8 cellular contexts compared by ENCODE assay signal in the genomic region with DNA sequence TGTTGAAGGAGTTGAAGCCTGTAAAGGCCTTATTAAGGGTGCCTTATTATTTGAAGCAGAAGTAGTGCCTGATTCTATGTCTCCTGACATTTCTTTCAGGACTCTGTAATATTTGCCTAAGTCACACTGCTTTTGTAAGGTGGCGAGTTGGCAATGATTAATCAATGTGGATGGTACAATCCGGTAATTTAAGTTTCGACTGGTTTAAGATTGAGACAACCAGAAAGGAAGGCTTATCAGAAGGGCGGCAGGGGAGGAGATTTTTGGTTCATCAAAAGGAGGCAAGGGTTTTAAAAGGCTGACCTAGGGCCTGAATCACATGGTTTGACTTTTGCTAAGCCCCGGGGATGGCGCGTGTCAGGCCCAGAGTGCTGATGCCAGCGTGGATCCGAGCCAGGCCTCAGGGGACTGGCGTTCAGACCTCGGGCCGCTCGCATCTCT. TPM values are rescaled to one million over a fixed set of nuclear protein-coding genes. Genes with fewer than 3 reads are reported as not detected.
DNase-seq lines count a peak whose midpoint lies in the region; ATAC-seq and TF ChIP-seq lines count a peak whose summit lies in the region.

No MANE protein-coding gene starts in this region.

- TF ChIP-seq CTCF in VCaP (conservative IDR thresholded peaks at IDR 0.05) (no peak), glutamatergic neuron (IDR thresholded peaks at IDR 0.05; ENCODE audit: partially characterized antibody, unreplicated experiment) (no peak)

- peaks cover 36% of the 10 kb centered on the region for H3K4me1 ChIP-seq in GM23248 (ENCODE audit: insufficient read depth)
- peaks cover 13 to 32% (median 26%) of the 10 kb centered on the region in 3 donors for H3K4me1 ChIP-seq in skeletal muscle tissue (ENCODE audit: control insufficient read depth in 3 of 3, insufficient read depth in 3 of 3, low read length in 3 of 3)

- no peaks in the 10 kb centered on the region for H3K36me3 Mint-ChIP-seq in glutamatergic neuron (ENCODE audit: unreplicated experiment)

- peak overlapping the region; percentile 98 for H3K4me3 Mint-ChIP-seq in glutamatergic neuron (ENCODE audit: unreplicated experiment)

- H3K9me2 ChIP-seq in GM23248 (ENCODE audit: insufficient read depth): no peaks in the 10 kb centered on the region

- ATAC-seq in HG02678 (IDR thresholded peaks at IDR 0.05; ENCODE audit: unreplicated experiment): no peak

- H3K79me2 ChIP-seq in GM23248 (ENCODE audit: insufficient read depth): peaks cover 39% of the 10 kb centered on the region

- peak overlapping the region; percentile 94 for H3K4me2 ChIP-seq in GM23248 (ENCODE audit: unreplicated experiment)

- H3K9me3 Mint-ChIP-seq in glutamatergic neuron (ENCODE audit: unreplicated experiment): peaks cover 4% of the 10 kb centered on the region

- peak overlapping the region; percentile 95 for H3K27ac ChIP-seq in GM23248
- peak overlapping the region; percentile 96 for H3K27ac ChIP-seq in VCaP
- H3K27ac ChIP-seq in skeletal muscle tissue (ENCODE audit: low read depth, low read length): peak overlapping the region; percentile 99

- H3K27ac Mint-ChIP-seq in glutamatergic neuron (ENCODE audit: unreplicated experiment): peak overlapping the region; percentile 93

- H3K27me3 ChIP-seq in GM23248 (replicated peaks; ENCODE audit: insufficient read depth) (no peaks in the 10 kb centered on the region), skeletal muscle tissue (ENCODE audit: control insufficient read depth in 3 of 3, insufficient read depth in 3 of 3, low read length in 3 of 3) (no peaks in the 10 kb centered on the region)

- WGBS in GM23248 (ENCODE audit: low coverage in 1 of 2, low lambda C conversion rate in 2 of 2, missing lambda C conversion rate in 2 of 2), 2 experiments: 16 to 18% methylated on average over 13 of the region's 13 CpGs

- H3K9me3 ChIP-seq in GM23248 (ENCODE audit: low read depth): no peaks in the 10 kb centered on the region
- no peaks in the 10 kb centered on the region for H3K9me3 ChIP-seq in skeletal muscle tissue (ENCODE audit: control insufficient read depth in 3 of 3, low read length in 3 of 3)

- peak overlapping the region; percentile 93 for H3K9ac ChIP-seq in GM23248
- H3K9ac ChIP-seq in skeletal muscle tissue (ENCODE audit: low read depth in 1 of 3, low read length in 3 of 3): peak overlapping the region; percentile 93 to 98 (median 94)

- in situ Hi-C loops in GM23248 (cut with MboI): no loop called here

- no peaks in the 10 kb centered on the region for H3K36me3 ChIP-seq in GM23248 (ENCODE audit: low read depth)
- H3K36me3 ChIP-seq in skeletal muscle tissue (ENCODE audit: control insufficient read depth in 3 of 3, insufficient read depth in 3 of 3, low read length in 3 of 3): no peaks in the 10 kb centered on the region

- H4K20me1 ChIP-seq in GM23248 (ENCODE audit: insufficient read depth): no peaks in the 10 kb centered on the region

- H2AFZ ChIP-seq in GM23248: peak overlapping the region; percentile 91

- peaks cover 38% of the 10 kb centered on the region for H3F3A ChIP-seq in GM23248 (ENCODE audit: insufficient read depth)

- H3K27me3 Mint-ChIP-seq in glutamatergic neuron (ENCODE audit: unreplicated experiment): no peaks in the 10 kb centered on the region

- H3K4me3 ChIP-seq in GM23248 (peak overlapping the region; percentile 91), skeletal muscle tissue (ENCODE audit: low read length in 3 of 3) (peak overlapping the region; percentile 85 to 97 (median 90))

- peaks cover 16% of the 10 kb centered on the region for H3K4me1 Mint-ChIP-seq in glutamatergic neuron (ENCODE audit: low read depth, unreplicated experiment)

- DNase-seq in GM23248: no peak
- no peak for DNase-seq in glutamatergic neuron
- no peak for DNase-seq in NCI-H2107 treated with DMSO at 0.1 percent for 48 hours (lab: John Stamatoyannopoulos, UW; ENCODE audit: unreplicated experiment)
- no peak for DNase-seq in NCI-H2196 (lab: John Stamatoyannopoulos, UW; ENCODE audit: unreplicated experiment)
- no peak for DNase-seq in hepatic stellate cell (ENCODE audit: low spot score)

RNA-seq across cellular contexts. Expression of gene RNF13, which starts 0.8 kb away (rescaled TPM):
- 48.7 and 65.4 TPM in 2 replicates for total RNA-seq in GM23248 (2014; rRNA removed; shearing (Covaris generic))
- 100.0 and 103 TPM in 2 replicates for polyA plus RNA-seq in GM23248 (2016; fragmentation: Nextera tagmentation; extraction: Ambion mirVana)
- total RNA-seq in glutamatergic neuron (ENCODE audit: unreplicated experiment): 29.0 TPM
- 98.6 TPM for total RNA-seq in skeletal muscle tissue

RNA-seq across cellular contexts. Expression of gene ANKUB1, which starts 19.8 kb away (rescaled TPM):
- total RNA-seq in GM23248 (2014; rRNA removed; shearing (Covaris generic)): not detected in 2 replicates
- not detected in 2 replicates for polyA plus RNA-seq in GM23248 (2016; fragmentation: Nextera tagmentation; extraction: Ambion mirVana)
- total RNA-seq in glutamatergic neuron (ENCODE audit: unreplicated experiment) (not detected), skeletal muscle tissue (not detected)

RNA-seq across cellular contexts. Expression of gene COMMD2, which starts 59.9 kb away (rescaled TPM):
- 30.1 and 33.8 TPM in 2 replicates for total RNA-seq in GM23248 (2014; rRNA removed; shearing (Covaris generic))
- 69.3 and 71.0 TPM in 2 replicates for polyA plus RNA-seq in GM23248 (2016; fragmentation: Nextera tagmentation; extraction: Ambion mirVana)
- total RNA-seq in glutamatergic neuron (ENCODE audit: unreplicated experiment) (60.8 TPM), skeletal muscle tissue (22.4 TPM)
